1 cellular context compared by ENCODE assay signal in the genomic region with DNA sequence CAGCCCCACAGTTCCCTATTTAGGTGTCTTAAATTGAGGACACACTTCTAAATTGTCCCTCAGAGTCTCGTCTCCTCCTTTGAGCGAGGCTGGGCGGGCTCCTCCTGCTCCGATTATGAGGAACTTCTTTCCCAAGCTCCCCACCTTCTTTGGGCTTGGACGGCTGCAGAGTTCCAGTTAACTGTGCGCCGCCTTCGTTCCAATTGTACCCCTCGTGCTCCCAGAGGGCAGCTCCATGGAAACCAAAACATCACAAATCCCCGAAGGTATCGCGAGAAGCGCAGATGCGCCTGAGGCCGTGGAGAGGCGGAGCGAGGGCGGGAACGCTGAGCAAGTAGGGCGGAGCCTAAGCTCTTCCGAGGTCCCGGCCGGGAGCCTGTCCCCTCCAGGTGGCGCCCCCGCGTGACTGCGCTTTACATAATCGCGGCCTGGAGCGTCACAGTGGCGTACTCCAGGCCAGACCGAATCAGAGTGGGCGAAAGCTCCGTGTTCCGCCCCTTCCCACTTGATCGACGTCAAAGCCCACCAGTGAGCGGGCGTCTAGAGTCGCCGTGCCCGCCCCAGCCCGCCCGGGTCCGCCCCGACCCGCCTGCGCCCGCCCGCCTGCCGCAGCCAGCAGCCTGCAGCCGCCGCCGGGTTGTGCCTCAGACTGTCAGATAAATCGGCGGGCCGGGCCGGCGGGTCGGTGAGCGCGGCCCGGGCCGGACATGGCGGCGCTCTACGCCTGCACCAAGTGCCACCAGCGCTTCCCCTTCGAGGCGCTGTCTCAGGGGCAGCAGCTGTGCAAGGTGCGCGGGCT.
TF ChIP-seq lines count a peak whose summit lies in the region.

A gene (plus strand): TSS at position 588 of the 799 bp plus-strand sequence. CDS start 120 bp downstream, at position 708.

TF ChIP-seq in HepG2, 621 proteins besides CTCF, POLR2A, EP300 and RAD21 (continued from another document and continues in another):
- 0 out of 2 replicates have a peak, but pooled peaks have one; percentile 8 for TF ChIP-seq KDM1A (CRISPR knock-in tag; IDR thresholded peaks at IDR 0.05)
- 0 out of 2 replicates have a peak, but pooled peaks have one; percentile 3 for TF ChIP-seq ZNF564 (CRISPR knock-in tag; IDR thresholded peaks at IDR 0.05)
- TF ChIP-seq, protein P1, sequence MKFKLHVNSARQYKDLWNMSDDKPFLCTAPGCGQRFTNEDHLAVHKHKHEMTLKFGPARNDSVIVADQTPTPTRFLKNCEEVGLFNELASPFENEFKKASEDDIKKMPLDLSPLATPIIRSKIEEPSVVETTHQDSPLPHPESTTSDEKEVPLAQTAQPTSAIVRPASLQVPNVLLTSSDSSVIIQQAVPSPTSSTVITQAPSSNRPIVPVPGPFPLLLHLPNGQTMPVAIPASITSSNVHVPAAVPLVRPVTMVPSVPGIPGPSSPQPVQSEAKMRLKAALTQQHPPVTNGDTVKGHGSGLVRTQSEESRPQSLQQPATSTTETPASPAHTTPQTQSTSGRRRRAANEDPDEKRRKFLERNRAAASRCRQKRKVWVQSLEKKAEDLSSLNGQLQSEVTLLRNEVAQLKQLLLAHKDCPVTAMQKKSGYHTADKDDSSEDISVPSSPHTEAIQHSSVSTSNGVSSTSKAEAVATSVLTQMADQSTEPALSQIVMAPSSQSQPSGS (CRISPR knock-in tag; IDR thresholded peaks at IDR 0.05) = peak; percentile 54; the same call in 1 of the 2 replicates
- TF ChIP-seq ZNF550 (CRISPR knock-in tag; IDR thresholded peaks at IDR 0.05; ENCODE audit: borderline replicate concordance) = no peak
- TF ChIP-seq ZNF878 (CRISPR knock-in tag; IDR thresholded peaks at IDR 0.05) = no peak
- peak; percentile 64; the same call in 1 of the 2 replicates for TF ChIP-seq RFXAP (CRISPR knock-in tag; IDR thresholded peaks at IDR 0.05; ENCODE audit: borderline replicate concordance)
- peak; percentile 52 for TF ChIP-seq RXRA (CRISPR knock-in tag; IDR thresholded peaks at IDR 0.05)
- peak; percentile 84 for TF ChIP-seq SP1 (IDR thresholded peaks at IDR 0.05)
- TF ChIP-seq SP1 (CRISPR knock-in tag; IDR thresholded peaks at IDR 0.05) = peak; percentile 98
- no peak for TF ChIP-seq ZKSCAN8 (CRISPR knock-in tag; IDR thresholded peaks at IDR 0.05; ENCODE audit: borderline replicate concordance)
- TF ChIP-seq ISX (CRISPR knock-in tag; conservative IDR thresholded peaks at IDR 0.05) = peak; percentile 54; the same call in 1 of the 2 replicates
- no peak for TF ChIP-seq MAZ (IDR thresholded peaks at IDR 0.05; ENCODE audit: borderline replicate concordance, low read depth, low read length)
- no peak for TF ChIP-seq MAZ (CRISPR knock-in tag; IDR thresholded peaks at IDR 0.05; ENCODE audit: low read depth)
- TF ChIP-seq ATAD3A (CRISPR knock-in tag; IDR thresholded peaks at IDR 0.05) = no peak
- no peak for TF ChIP-seq ZNF652 (CRISPR knock-in tag; IDR thresholded peaks at IDR 0.05; ENCODE audit: borderline replicate concordance, low read depth)
- 0 out of 2 replicates have a peak, but pooled peaks have one; percentile 19 for TF ChIP-seq ZNF510 (CRISPR knock-in tag; IDR thresholded peaks at IDR 0.05; ENCODE audit: low read depth)
- peak; percentile 87 for TF ChIP-seq RNF2 (conservative IDR thresholded peaks at IDR 0.05; ENCODE audit: low read depth)
- TF ChIP-seq ZSCAN21 (CRISPR knock-in tag; IDR thresholded peaks at IDR 0.05; ENCODE audit: borderline replicate concordance) = peak; percentile 64; the same call in 1 of the 2 replicates
- no peak for TF ChIP-seq RBM39 (IDR thresholded peaks at IDR 0.05; ENCODE audit: low read depth, low read length, poor library complexity, severe bottlenecking)
- TF ChIP-seq, protein P2, sequence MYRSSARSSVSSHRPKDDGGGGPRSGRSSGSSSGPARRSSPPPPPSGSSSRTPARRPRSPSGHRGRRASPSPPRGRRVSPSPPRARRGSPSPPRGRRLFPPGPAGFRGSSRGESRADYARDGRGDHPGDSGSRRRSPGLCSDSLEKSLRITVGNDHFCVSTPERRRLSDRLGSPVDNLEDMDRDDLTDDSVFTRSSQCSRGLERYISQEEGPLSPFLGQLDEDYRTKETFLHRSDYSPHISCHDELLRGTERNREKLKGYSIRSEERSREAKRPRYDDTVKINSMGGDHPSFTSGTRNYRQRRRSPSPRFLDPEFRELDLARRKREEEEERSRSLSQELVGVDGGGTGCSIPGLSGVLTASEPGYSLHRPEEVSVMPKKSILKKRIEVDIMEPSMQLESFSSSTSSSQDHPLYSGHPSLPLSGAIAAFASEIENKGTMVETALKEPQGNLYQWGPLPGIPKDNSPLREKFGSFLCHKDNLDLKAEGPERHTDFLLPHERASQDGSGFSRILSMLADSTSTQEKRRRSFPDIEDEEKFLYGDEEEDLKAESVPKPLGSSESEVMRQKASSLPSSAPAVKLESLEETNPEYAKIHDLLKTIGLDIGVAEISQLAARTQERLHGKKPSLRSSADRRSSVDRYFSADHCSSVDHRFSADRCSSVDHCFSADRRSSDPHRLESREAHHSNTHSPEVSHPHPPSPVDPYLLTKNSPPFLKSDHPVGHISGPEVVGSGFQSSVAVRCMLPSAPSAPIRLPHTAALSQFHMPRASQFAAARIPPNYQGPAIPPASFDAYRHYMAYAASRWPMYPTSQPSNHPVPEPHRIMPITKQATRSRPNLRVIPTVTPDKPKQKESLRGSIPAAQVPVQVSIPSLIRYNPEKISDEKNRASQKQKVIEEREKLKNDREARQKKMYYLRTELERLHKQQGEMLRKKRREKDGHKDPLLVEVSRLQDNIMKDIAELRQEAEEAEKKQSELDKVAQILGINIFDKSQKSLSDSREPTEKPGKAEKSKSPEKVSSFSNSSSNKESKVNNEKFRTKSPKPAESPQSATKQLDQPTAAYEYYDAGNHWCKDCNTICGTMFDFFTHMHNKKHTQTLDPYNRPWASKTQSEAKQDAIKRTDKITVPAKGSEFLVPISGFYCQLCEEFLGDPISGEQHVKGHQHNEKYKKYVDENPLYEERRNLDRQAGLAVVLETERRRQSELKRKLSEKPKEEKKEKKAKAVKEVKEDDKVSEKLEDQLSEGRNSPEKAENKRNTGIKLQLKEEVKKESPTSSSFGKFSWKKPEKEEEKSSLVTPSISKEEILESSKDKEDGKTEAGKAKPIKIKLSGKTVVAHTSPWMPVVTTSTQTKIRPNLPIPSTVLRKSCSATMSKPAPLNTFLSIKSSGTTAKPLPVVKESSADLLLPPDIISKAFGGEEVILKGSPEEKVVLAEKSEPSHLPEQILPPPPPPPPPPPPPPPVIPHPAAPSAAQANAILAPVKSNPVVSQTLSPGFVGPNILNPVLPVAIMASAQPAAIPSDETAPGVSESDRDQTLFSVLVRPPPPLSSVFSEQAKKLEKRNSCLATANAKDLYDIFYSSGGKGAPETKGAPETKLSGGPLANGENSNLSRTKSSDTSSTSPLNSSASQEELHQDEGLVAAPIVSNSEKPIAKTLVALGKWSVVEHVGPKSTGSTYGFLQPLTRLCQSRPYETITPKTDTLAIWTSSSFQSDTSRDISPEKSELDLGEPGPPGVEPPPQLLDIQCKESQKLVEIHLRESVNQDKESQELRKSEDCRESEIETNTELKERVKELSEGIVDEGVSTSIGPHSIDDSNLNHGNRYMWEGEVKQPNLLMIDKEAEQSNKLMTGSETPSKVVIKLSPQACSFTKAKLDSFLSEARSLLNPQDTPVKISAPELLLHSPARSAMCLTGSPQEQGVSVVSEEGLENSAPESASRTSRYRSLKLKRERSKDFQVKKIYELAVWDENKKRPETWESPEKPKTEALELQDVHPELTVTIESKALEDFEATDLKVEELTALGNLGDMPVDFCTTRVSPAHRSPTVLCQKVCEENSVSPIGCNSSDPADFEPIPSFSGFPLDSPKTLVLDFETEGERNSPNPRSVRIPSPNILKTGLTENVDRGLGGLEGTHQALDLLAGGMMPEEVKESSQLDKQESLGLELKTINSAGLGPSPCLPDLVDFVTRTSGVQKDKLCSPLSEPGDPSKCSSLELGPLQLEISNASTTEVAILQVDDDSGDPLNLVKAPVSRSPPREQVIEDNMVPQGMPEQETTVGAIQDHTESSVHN (CRISPR knock-in tag; IDR thresholded peaks at IDR 0.05) = peak; percentile 35; the same call in 1 of the 2 replicates
- TF ChIP-seq, protein P3, sequence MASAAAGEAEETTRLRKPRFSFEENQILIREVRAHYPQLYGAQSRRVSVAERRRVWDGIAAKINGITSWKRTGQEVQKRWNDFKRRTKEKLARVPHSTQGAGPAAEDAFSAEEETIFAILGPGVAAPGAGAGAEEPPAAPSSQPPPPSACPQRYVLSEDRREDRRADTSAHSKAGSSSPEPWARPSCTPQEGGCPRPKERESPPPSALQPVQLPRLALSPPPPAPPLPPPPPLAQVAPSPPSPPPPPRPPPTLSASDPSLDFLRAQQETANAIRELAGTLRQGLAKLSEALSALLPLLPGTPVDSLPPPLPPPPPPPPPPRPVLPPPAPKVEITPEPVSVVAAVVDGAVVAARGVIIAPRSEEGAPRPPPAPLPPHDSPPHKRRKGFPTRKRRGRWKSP (CRISPR knock-in tag; IDR thresholded peaks at IDR 0.05) = peak; percentile 52; the same call in 1 of the 2 replicates
- TF ChIP-seq ZFP37 (CRISPR knock-in tag; IDR thresholded peaks at IDR 0.05; ENCODE audit: borderline replicate concordance) = peak; percentile 71
- TF ChIP-seq KDM2A (CRISPR knock-in tag; IDR thresholded peaks at IDR 0.05; ENCODE audit: borderline replicate concordance, low read depth) = peak; percentile 72
- TF ChIP-seq GABPA (IDR thresholded peaks at IDR 0.05; ENCODE audit: low read depth, low read length) = no peak
- peak; percentile 9; the same call in 1 of the 2 replicates for TF ChIP-seq GABPA (CRISPR knock-in tag; IDR thresholded peaks at IDR 0.05; ENCODE audit: low read depth)
- no peak for TF ChIP-seq ZNF34 (CRISPR knock-in tag; IDR thresholded peaks at IDR 0.05; ENCODE audit: borderline replicate concordance)
- TF ChIP-seq, protein P4, sequence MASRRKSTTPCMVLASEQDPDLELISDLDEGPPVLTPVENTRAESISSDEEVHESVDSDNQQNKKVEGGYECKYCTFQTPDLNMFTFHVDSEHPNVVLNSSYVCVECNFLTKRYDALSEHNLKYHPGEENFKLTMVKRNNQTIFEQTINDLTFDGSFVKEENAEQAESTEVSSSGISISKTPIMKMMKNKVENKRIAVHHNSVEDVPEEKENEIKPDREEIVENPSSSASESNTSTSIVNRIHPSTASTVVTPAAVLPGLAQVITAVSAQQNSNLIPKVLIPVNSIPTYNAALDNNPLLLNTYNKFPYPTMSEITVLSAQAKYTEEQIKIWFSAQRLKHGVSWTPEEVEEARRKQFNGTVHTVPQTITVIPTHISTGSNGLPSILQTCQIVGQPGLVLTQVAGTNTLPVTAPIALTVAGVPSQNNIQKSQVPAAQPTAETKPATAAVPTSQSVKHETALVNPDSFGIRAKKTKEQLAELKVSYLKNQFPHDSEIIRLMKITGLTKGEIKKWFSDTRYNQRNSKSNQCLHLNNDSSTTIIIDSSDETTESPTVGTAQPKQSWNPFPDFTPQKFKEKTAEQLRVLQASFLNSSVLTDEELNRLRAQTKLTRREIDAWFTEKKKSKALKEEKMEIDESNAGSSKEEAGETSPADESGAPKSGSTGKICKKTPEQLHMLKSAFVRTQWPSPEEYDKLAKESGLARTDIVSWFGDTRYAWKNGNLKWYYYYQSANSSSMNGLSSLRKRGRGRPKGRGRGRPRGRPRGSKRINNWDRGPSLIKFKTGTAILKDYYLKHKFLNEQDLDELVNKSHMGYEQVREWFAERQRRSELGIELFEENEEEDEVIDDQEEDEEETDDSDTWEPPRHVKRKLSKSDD (CRISPR knock-in tag; IDR thresholded peaks at IDR 0.05; ENCODE audit: low read depth) = peak; percentile 40; the same call in 1 of the 2 replicates
- TF ChIP-seq YEATS2 (CRISPR knock-in tag; IDR thresholded peaks at IDR 0.05; ENCODE audit: borderline replicate concordance) = peak; percentile 85; the same call in 1 of the 2 replicates
- TF ChIP-seq, protein P5, sequence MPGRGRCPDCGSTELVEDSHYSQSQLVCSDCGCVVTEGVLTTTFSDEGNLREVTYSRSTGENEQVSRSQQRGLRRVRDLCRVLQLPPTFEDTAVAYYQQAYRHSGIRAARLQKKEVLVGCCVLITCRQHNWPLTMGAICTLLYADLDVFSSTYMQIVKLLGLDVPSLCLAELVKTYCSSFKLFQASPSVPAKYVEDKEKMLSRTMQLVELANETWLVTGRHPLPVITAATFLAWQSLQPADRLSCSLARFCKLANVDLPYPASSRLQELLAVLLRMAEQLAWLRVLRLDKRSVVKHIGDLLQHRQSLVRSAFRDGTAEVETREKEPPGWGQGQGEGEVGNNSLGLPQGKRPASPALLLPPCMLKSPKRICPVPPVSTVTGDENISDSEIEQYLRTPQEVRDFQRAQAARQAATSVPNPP (CRISPR knock-in tag; IDR thresholded peaks at IDR 0.05) = peak; percentile 78; the same call in 1 of the 2 replicates
- no peak for TF ChIP-seq ZNF24 (IDR thresholded peaks at IDR 0.05)
- TF ChIP-seq, protein P6, sequence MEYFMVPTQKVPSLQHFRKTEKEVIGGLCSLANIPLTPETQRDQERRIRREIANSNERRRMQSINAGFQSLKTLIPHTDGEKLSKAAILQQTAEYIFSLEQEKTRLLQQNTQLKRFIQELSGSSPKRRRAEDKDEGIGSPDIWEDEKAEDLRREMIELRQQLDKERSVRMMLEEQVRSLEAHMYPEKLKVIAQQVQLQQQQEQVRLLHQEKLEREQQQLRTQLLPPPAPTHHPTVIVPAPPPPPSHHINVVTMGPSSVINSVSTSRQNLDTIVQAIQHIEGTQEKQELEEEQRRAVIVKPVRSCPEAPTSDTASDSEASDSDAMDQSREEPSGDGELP (IDR thresholded peaks at IDR 0.05; ENCODE audit: borderline replicate concordance, low read depth) = peak; percentile 68; the same call in 1 of the 2 replicates
- TF ChIP-seq HNF4A (CRISPR knock-in tag; IDR thresholded peaks at IDR 0.05) = peak; percentile 39; the same call in 1 of the 2 replicates
- no peak for TF ChIP-seq ELF3 (CRISPR knock-in tag; IDR thresholded peaks at IDR 0.05)
- TF ChIP-seq, protein P7, sequence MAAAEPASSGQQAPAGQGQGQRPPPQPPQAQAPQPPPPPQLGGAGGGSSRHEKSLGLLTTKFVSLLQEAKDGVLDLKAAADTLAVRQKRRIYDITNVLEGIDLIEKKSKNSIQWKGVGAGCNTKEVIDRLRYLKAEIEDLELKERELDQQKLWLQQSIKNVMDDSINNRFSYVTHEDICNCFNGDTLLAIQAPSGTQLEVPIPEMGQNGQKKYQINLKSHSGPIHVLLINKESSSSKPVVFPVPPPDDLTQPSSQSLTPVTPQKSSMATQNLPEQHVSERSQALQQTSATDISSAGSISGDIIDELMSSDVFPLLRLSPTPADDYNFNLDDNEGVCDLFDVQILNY (CRISPR knock-in tag; conservative IDR thresholded peaks at IDR 0.05) = peak; percentile 61; the same call in 1 of the 2 replicates
- no peak for TF ChIP-seq CAMTA2 (CRISPR knock-in tag; IDR thresholded peaks at IDR 0.05; ENCODE audit: borderline replicate concordance)
- TF ChIP-seq, protein P8, sequence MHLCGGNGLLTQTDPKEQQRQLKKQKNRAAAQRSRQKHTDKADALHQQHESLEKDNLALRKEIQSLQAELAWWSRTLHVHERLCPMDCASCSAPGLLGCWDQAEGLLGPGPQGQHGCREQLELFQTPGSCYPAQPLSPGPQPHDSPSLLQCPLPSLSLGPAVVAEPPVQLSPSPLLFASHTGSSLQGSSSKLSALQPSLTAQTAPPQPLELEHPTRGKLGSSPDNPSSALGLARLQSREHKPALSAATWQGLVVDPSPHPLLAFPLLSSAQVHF (CRISPR knock-in tag; IDR thresholded peaks at IDR 0.05) = no peak
- no peak for TF ChIP-seq ZKSCAN5 (CRISPR knock-in tag; IDR thresholded peaks at IDR 0.05)
- peak; percentile 64; the same call in 1 of the 2 replicates for TF ChIP-seq MEF2D (CRISPR knock-in tag; IDR thresholded peaks at IDR 0.05)
- TF ChIP-seq RARA (CRISPR knock-in tag; IDR thresholded peaks at IDR 0.05) = peak; percentile 29; the same call in 1 of the 2 replicates
- TF ChIP-seq ZNF180 (CRISPR knock-in tag; IDR thresholded peaks at IDR 0.05; ENCODE audit: borderline replicate concordance, low read depth) = no peak
- peak; percentile 49; the same call in 1 of the 2 replicates for TF ChIP-seq PITX1 (CRISPR knock-in tag; IDR thresholded peaks at IDR 0.05)
- TF ChIP-seq ZNF788 (CRISPR knock-in tag; IDR thresholded peaks at IDR 0.05; ENCODE audit: borderline replicate concordance) = peak; percentile 47; the same call in 1 of the 2 replicates
